Comparison of ENCODE assay signal across 1 cellular context in genomic region chr3:143209715-143210059, GRCh38.
TF ChIP-seq lines count a peak whose summit lies in the region.

No MANE protein-coding gene starts in this region.

TF ChIP-seq in WTC11, 78 proteins besides CTCF, POLR2A, EP300 and RAD21 (continued from another document):
- no peak for TF ChIP-seq ZNF671 (CRISPR knock-in tag; IDR thresholded peaks at IDR 0.05)
